In the genomic region with DNA sequence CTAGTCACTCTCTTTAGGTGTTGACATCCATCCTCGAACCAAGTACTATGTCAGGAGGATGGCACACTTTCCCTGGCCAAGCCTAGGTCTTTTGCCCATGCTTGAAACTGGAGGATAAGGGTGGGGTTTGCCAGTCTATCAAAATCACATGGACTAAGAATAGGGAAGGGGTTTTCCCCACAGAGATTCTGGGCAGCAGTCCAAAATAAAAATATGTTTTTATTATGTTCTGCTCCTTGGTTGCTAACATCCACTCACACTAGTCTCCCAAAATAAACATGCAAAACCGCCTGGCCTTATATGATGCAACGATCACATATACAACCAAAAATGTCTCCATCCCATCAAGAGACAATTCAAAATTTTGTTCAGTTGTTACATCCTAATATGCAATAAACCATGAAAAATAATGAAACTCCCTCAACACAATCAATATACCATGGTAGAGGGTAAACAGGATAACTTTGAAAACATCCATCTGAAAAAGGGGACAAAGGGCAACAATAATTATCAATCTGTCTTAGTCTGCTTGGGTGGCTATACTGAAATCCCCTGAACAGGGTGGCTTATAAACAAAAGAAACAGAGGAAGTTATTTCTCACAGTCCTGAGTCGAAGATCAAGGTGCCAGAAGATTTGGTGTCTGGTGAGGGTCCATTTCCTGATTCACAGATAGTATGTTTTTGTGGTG, we compare ENCODE assay signal across 1 cellular context.
TF ChIP-seq lines count a peak whose summit lies in the region.

No MANE protein-coding gene starts in this region.

TF ChIP-seq in GM23338, 12 proteins besides CTCF, POLR2A, EP300 and RAD21 (continued from another document):
- TF ChIP-seq ZNF462 (CRISPR knock-in tag; IDR thresholded peaks at IDR 0.05) (no peak), EZH2phosphoT487 (IDR thresholded peaks at IDR 0.05; ENCODE audit: unreplicated experiment) (no peak), ZNF331 (CRISPR knock-in tag; IDR thresholded peaks at IDR 0.05; ENCODE audit: low read depth) (no peak), ZNF114 (CRISPR knock-in tag; IDR thresholded peaks at IDR 0.05) (no peak), JUNB (IDR thresholded peaks at IDR 0.05; ENCODE audit: unreplicated experiment) (no peak), STAT1 (IDR thresholded peaks at IDR 0.05; ENCODE audit: unreplicated experiment) (no peak)
- TF ChIP-seq, protein P1, sequence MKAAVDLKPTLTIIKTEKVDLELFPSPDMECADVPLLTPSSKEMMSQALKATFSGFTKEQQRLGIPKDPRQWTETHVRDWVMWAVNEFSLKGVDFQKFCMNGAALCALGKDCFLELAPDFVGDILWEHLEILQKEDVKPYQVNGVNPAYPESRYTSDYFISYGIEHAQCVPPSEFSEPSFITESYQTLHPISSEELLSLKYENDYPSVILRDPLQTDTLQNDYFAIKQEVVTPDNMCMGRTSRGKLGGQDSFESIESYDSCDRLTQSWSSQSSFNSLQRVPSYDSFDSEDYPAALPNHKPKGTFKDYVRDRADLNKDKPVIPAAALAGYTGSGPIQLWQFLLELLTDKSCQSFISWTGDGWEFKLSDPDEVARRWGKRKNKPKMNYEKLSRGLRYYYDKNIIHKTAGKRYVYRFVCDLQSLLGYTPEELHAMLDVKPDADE (IDR thresholded peaks at IDR 0.05) = no peak
- TF ChIP-seq, protein P2, sequence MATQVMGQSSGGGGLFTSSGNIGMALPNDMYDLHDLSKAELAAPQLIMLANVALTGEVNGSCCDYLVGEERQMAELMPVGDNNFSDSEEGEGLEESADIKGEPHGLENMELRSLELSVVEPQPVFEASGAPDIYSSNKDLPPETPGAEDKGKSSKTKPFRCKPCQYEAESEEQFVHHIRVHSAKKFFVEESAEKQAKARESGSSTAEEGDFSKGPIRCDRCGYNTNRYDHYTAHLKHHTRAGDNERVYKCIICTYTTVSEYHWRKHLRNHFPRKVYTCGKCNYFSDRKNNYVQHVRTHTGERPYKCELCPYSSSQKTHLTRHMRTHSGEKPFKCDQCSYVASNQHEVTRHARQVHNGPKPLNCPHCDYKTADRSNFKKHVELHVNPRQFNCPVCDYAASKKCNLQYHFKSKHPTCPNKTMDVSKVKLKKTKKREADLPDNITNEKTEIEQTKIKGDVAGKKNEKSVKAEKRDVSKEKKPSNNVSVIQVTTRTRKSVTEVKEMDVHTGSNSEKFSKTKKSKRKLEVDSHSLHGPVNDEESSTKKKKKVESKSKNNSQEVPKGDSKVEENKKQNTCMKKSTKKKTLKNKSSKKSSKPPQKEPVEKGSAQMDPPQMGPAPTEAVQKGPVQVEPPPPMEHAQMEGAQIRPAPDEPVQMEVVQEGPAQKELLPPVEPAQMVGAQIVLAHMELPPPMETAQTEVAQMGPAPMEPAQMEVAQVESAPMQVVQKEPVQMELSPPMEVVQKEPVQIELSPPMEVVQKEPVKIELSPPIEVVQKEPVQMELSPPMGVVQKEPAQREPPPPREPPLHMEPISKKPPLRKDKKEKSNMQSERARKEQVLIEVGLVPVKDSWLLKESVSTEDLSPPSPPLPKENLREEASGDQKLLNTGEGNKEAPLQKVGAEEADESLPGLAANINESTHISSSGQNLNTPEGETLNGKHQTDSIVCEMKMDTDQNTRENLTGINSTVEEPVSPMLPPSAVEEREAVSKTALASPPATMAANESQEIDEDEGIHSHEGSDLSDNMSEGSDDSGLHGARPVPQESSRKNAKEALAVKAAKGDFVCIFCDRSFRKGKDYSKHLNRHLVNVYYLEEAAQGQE (IDR thresholded peaks at IDR 0.05; ENCODE audit: unreplicated experiment) = no peak
